Comparison of ENCODE assay signal across 2 cellular contexts in the genomic region with DNA sequence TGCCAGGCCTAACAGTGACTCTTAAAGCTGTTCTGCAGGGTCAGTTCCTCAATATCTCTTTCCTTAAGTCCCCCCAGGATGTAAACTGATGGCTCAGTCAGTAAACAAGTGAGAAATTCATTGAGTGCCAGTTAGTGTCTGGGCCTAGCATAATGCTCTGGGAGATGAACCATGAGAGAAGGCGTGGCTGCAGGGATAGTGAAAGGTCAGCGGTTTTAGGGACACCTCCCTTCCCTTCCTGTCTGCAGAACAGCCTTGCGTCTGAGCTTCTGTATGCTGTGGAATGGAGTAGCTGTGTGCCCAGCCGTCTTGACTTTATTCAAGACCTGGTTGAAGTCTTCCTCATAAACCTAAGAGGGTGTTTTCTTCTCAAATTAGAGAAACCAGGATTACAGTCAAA.
TF ChIP-seq lines count a peak whose summit lies in the region.

No MANE protein-coding gene starts in this region.

TF ChIP-seq in IMR-90, 13 proteins besides CTCF, POLR2A, EP300 and RAD21:
- TF ChIP-seq CHD1 (IDR thresholded peaks at IDR 0.05; ENCODE audit: low read depth, low read length) (no peak), RFX5 (IDR thresholded peaks at IDR 0.05; ENCODE audit: low read depth, low read length) (no peak), MAFK (IDR thresholded peaks at IDR 0.05; ENCODE audit: low read depth, low read length) (peak; percentile 19; the same call in 1 of the 2 replicates), CEBPB (IDR thresholded peaks at IDR 0.05; ENCODE audit: low read depth, low read length) (no peak), SMC3 (IDR thresholded peaks at IDR 0.05; ENCODE audit: low read depth, low read length) (no peak), USF2 (IDR thresholded peaks at IDR 0.05; ENCODE audit: low read depth, low read length) (no peak)
- TF ChIP-seq, protein P1, sequence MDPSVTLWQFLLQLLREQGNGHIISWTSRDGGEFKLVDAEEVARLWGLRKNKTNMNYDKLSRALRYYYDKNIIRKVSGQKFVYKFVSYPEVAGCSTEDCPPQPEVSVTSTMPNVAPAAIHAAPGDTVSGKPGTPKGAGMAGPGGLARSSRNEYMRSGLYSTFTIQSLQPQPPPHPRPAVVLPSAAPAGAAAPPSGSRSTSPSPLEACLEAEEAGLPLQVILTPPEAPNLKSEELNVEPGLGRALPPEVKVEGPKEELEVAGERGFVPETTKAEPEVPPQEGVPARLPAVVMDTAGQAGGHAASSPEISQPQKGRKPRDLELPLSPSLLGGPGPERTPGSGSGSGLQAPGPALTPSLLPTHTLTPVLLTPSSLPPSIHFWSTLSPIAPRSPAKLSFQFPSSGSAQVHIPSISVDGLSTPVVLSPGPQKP (IDR thresholded peaks at IDR 0.05; ENCODE audit: borderline replicate concordance, low read depth, low read length), result no peak

TF ChIP-seq in K562, 482 proteins besides CTCF, POLR2A, EP300 and RAD21:
- TF ChIP-seq STAT5B (CRISPR knock-in tag; IDR thresholded peaks at IDR 0.05) (no peak), MAFG (tag; conservative IDR thresholded peaks at IDR 0.05) (0 out of 2 replicates have a peak, but pooled peaks have one; percentile 10)
